ENCODE assay signal across 8 cellular contexts in the genomic region with DNA sequence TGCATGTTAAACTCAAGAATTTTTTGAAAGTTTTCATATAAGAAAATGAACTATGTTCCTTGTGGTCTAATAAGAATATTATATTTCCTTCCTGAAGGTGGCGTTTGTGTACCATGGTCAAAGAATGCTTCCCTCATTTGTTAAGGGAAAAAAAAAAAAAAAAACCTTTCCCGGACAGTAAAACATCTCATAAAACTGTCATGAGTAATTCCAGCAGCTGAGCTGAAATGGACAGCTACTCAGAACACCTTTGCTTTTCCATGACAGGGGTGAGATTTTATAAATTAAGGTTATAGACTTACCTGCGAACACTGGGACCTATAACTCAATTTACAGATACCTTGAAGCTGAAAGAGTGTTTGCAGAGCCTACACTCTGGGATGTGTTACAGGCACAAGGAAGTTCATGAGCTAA.
DNase-seq lines count a peak whose midpoint lies in the region; ATAC-seq and TF ChIP-seq lines count a peak whose summit lies in the region.

No MANE protein-coding gene starts in this region.

- no peaks in the 10 kb centered on the region for H3K36me3 ChIP-seq in GM06990 (ENCODE audit: control insufficient read depth, insufficient read depth, low read length)
- no peaks in the 10 kb centered on the region for H3K36me3 ChIP-seq in breast epithelium
- no peaks in the 10 kb centered on the region for H3K36me3 ChIP-seq in lower lobe of right lung
- H3K36me3 ChIP-seq in WERI-Rb-1, result no peaks in the 10 kb centered on the region

- H3K9me3 ChIP-seq in breast epithelium (no peaks in the 10 kb centered on the region), lower lobe of right lung (no peaks in the 10 kb centered on the region), WERI-Rb-1 (ENCODE audit: severe bottlenecking) (peaks cover 2% of the 10 kb centered on the region)

- ATAC-seq in lower lobe of right lung (no peak), HG03108 (IDR thresholded peaks at IDR 0.05; ENCODE audit: unreplicated experiment) (no peak), HG03139 (IDR thresholded peaks at IDR 0.05; ENCODE audit: unreplicated experiment) (no peak)

- DNase-seq in GM06990 (ENCODE audit: extremely low read depth, insufficient read length) (no peak), NCI-H2081 treated with DMSO at 0.1 percent for 48 hours (lab: John Stamatoyannopoulos, UW) (peak; percentile 61), breast epithelium (ENCODE audit: low spot score in 2 of 2) (no peak), lower lobe of right lung (no peak), cerebellum (ENCODE audit: low spot score) (no peak), WERI-Rb-1 (no peak)

- no peak overlapping the region for H3K4me3 ChIP-seq in GM06990 (replicated peaks; ENCODE audit: low read depth, low read length)
- H3K4me3 ChIP-seq in breast epithelium, result no peak overlapping the region
- no peak overlapping the region for H3K4me3 ChIP-seq in lower lobe of right lung
- H3K4me3 ChIP-seq in WERI-Rb-1 (ENCODE audit: low read depth, low read length), result no peak overlapping the region

- no peak for TF ChIP-seq POLR2A in breast epithelium (IDR thresholded peaks at IDR 0.05)

- H3K27me3 ChIP-seq in GM06990 (replicated peaks; ENCODE audit: control insufficient read depth, insufficient read depth, low read length) (no peaks in the 10 kb centered on the region; the same call in 1 of the 2 replicates), breast epithelium (no peaks in the 10 kb centered on the region), lower lobe of right lung (ENCODE audit: low read depth) (no peaks in the 10 kb centered on the region), WERI-Rb-1 (ENCODE audit: insufficient read depth, low read depth, severe bottlenecking) (no peaks in the 10 kb centered on the region)

- no peak overlapping the region for H3K27ac ChIP-seq in breast epithelium
- H3K27ac ChIP-seq in lower lobe of right lung, result no peak overlapping the region
- no peak overlapping the region for H3K27ac ChIP-seq in WERI-Rb-1

- TF ChIP-seq CTCF in GM06990 (IDR thresholded peaks at IDR 0.05; ENCODE audit: insufficient read depth, low read length, poor library complexity, severe bottlenecking) (peak; percentile 34), breast epithelium (IDR thresholded peaks at IDR 0.05) (peak; percentile 40 to 56 (median 41)), lower lobe of right lung (IDR thresholded peaks at IDR 0.05) (peak; percentile 47), WERI-Rb-1 (IDR thresholded peaks at IDR 0.05; ENCODE audit: low read depth, low read length) (no peak)

- intact Hi-C loops in breast epithelium (cut with DNase I; ENCODE audit: low total_unique reads), result no loop called here
- intact Hi-C loops in lower lobe of right lung (cut with DNase I), result loop anchor here (10.0 kb wide), 2 partner anchors 90 to 280 kb away; no protein-coding TSS in a partner anchor

- no peaks in the 10 kb centered on the region for H3K4me1 ChIP-seq in breast epithelium
- H3K4me1 ChIP-seq in lower lobe of right lung, result no peaks in the 10 kb centered on the region
